In genomic region chr22:34931026-34931425, GRCh38 we compare ENCODE assay signal across 24 cellular contexts.
DNase-seq lines count a peak whose midpoint lies in the region; ATAC-seq, FAIRE-seq and TF ChIP-seq lines count a peak whose summit lies in the region.
"Had no signal": no experiment of that assay in that cellular context is flagged by ENCODE, and none has a peak within 500 bp of the region (broad histone marks: within the 10 kb centered on the region; RNA-seq: fewer than 3 reads in every experiment).

No MANE protein-coding gene starts in this region.

- no peaks in the 10 kb centered on the region for H3K36me3 Mint-ChIP-seq in mesothelial cell of epicardium
- H3K36me3 Mint-ChIP-seq: CD8-positive, alpha-beta T cell had no signal

- H3K4me1 Mint-ChIP-seq in mesothelial cell of epicardium = peaks cover 3% of the 10 kb centered on the region
- H3K4me1 Mint-ChIP-seq: B cell had no signal

- H2BK15ac ChIP-seq in IMR-90 (ENCODE audit: low read depth, low read length) = no peak overlapping the region

- H3K4me2 ChIP-seq in A549 (no peak overlapping the region), IMR-90 (ENCODE audit: low read depth, low read length) (no peak overlapping the region)
- H3K4me2 ChIP-seq: BLaER1 treated with 17β-estradiol and CSF1 and Interleukin-3, amounts not matched to agents 10 nM and 100 nM had no signal

- no peak overlapping the region for H2AFZ ChIP-seq in IMR-90 (replicated peaks; ENCODE audit: low read length, poor library complexity)

- H3K4ac ChIP-seq in IMR-90 (ENCODE audit: low read depth, low read length) = no peak overlapping the region

- WGBS in A549 (ENCODE audit: missing lambda C conversion rate) = 11% methylated on average over 4 of the region's 4 CpGs
- no CpG with 5 or more reads among the region's 4 CpGs for WGBS in IMR-90 (ENCODE audit: extremely low coverage in 2 of 2, insufficient read length in 1 of 2), 2 experiments

- no peak overlapping the region for H3K18ac ChIP-seq in IMR-90 (ENCODE audit: low read depth, low read length)

- no peak for TF ChIP-seq CTCF in A549 (IDR thresholded peaks at IDR 0.05)
- TF ChIP-seq CTCF in IMR-90 (conservative IDR thresholded peaks at IDR 0.05; ENCODE audit: low read depth, low read length) = no peak
- no peak for TF ChIP-seq CTCF in bronchial epithelial cell (IDR thresholded peaks at IDR 0.05; ENCODE audit: insufficient read depth, low read length, severe bottlenecking)
- no peak for TF ChIP-seq CTCF in mesothelial cell of epicardium (IDR thresholded peaks at IDR 0.05; ENCODE audit: unreplicated experiment)

- no peak overlapping the region for H2BK5ac ChIP-seq in IMR-90 (ENCODE audit: low read depth, low read length, poor library complexity, severe bottlenecking)

- H2AK5ac ChIP-seq in IMR-90 (ENCODE audit: low read depth, low read length) = no peak overlapping the region

- POLR2A ChIA-PET in A549 (lab: Yijun Ruan, JAX) (no interaction called here), IMR-90 (lab: Charles Lee; ENCODE audit: unreplicated experiment) (no interaction called here)

- no peak overlapping the region for H2BK20ac ChIP-seq in IMR-90 (ENCODE audit: low read depth, low read length)

- H3K27me3 ChIP-seq in IMR-90 (ENCODE audit: control insufficient read depth, insufficient read depth, low read length) (no peaks in the 10 kb centered on the region), bronchial epithelial cell (ENCODE audit: control insufficient read depth, insufficient read depth, low read length) (no peaks in the 10 kb centered on the region)
- H3K27me3 ChIP-seq: BLaER1 treated with 17β-estradiol and CSF1 and Interleukin-3, amounts not matched to agents 10 nM and 100 nM had no signal

- H3K9me3 ChIP-seq in A549 = no peaks in the 10 kb centered on the region
- peaks cover 31% of the 10 kb centered on the region for H3K9me3 ChIP-seq in IMR-90 (ENCODE audit: control insufficient read depth, insufficient read depth, low read length)
- H3K9me3 ChIP-seq: BLaER1 treated with 17β-estradiol and CSF1 and Interleukin-3, amounts not matched to agents 10 nM and 100 nM; Caco-2 had no signal

- dilution Hi-C loops in IMR-90 (cut with HindIII; ENCODE audit: low sequenced_read_pairs, unreplicated experiment) = no loop called here

- no peak overlapping the region for H3K23ac ChIP-seq in IMR-90 (ENCODE audit: low read depth, low read length)

- FAIRE-seq in A549 (lab: Jason Lieb, UNC) (no peak), bronchial epithelial cell (lab: Jason Lieb, UNC) (peak; percentile 90)
- FAIRE-seq: A204.1, D721Med, G401.6, GM12891, GM19239 had no signal

- peaks cover 9% of the 10 kb centered on the region for H3K9me3 Mint-ChIP-seq in mesothelial cell of epicardium

- ATAC-seq in A549 (no peak), IMR-90 (ENCODE audit: low read depth) (no peak), GM21381 (IDR thresholded peaks at IDR 0.05; ENCODE audit: unreplicated experiment) (no peak)
- ATAC-seq: CD8-positive, alpha-beta T cell had no signal

- CTCF ChIA-PET in A549 (lab: Yijun Ruan, JAX) (no interaction called here), IMR-90 (lab: Yijun Ruan, JAX) (interaction anchor here (0.7 kb wide), 1 partner anchor 1113 kb away, joined by 3 read pairs; no protein-coding TSS in a partner anchor)

- no peak for TF ChIP-seq POLR2A in A549 (IDR thresholded peaks at IDR 0.05; ENCODE audit: low read length)
- no peak for TF ChIP-seq POLR2A in IMR-90 (IDR thresholded peaks at IDR 0.05; ENCODE audit: low read depth, low read length)

- H4K8ac ChIP-seq in IMR-90 (ENCODE audit: low read depth in 2 of 2, low read length in 2 of 2) = no peak overlapping the region

- BruUV-seq in IMR-90 (replicated peaks; lab: Mats Ljungman, UMichigan) = no TSS peak

- H3K4me3 ChIP-seq in A549 (no peak overlapping the region), IMR-90 (ENCODE audit: insufficient read depth, low read depth, low read length) (no peak overlapping the region), bronchial epithelial cell (ENCODE audit: low read depth, low read length) (no peak overlapping the region)
- H3K4me3 ChIP-seq: BLaER1 treated with 17β-estradiol and CSF1 and Interleukin-3, amounts not matched to agents 10 nM and 100 nM had no signal

- H3K27ac ChIP-seq in A549 = no peak overlapping the region
- H3K27ac ChIP-seq in IMR-90 (ENCODE audit: insufficient read depth, low read length) = no peak overlapping the region
- H3K27ac ChIP-seq: BLaER1 treated with 17β-estradiol and CSF1 and Interleukin-3, amounts not matched to agents 10 nM and 100 nM; C4-2B had no signal

- TF ChIP-seq RAD21 in A549 (conservative IDR thresholded peaks at IDR 0.05 in 1 of 2, IDR thresholded peaks at IDR 0.05 in 1 of 2) (no peak), IMR-90 (IDR thresholded peaks at IDR 0.05; ENCODE audit: low read length) (no peak)

- no peak overlapping the region for H3K4me3 Mint-ChIP-seq in mesothelial cell of epicardium
- H3K4me3 Mint-ChIP-seq: B cell; CD4-positive, alpha-beta T cell; CD8-positive, alpha-beta T cell had no signal

- H3K27me3 Mint-ChIP-seq in mesothelial cell of epicardium (ENCODE audit: low read depth) = peaks cover 8% of the 10 kb centered on the region

- in situ Hi-C loops in IMR-90 (cut with MboI; ENCODE audit: low sequenced_read_pairs) = no loop called here

- no peak for TF ChIP-seq EP300 in A549 (IDR thresholded peaks at IDR 0.05)

- no peaks in the 10 kb centered on the region for H4K20me1 ChIP-seq in IMR-90 (ENCODE audit: insufficient read depth, low read length)
- H4K20me1 ChIP-seq: BLaER1 treated with 17β-estradiol and CSF1 and Interleukin-3, amounts not matched to agents 10 nM and 100 nM had no signal

- no peaks in the 10 kb centered on the region for H3K9me1 ChIP-seq in IMR-90 (ENCODE audit: insufficient read depth, low read length)

- DNase-seq in A549 (ENCODE audit: low read depth in 1 of 2, low spot score in 1 of 2) = no peak
- no peak for DNase-seq in IMR-90
- no peak for DNase-seq in bronchial epithelial cell (ENCODE audit: low read depth)
- DNase-seq in islet precursor cell = peak; percentile 66
- no peak for DNase-seq in foreskin melanocyte
- DNase-seq in SHP77 (lab: John Stamatoyannopoulos, UW) = no peak
- DNase-seq in mesothelial cell of epicardium (ENCODE audit: low spot score in 2 of 2, unreplicated experiment in 2 of 2) = no peak
- DNase-seq: 8988T; AML-193; Caco-2; Calu3; CD4-positive, alpha-beta T cell; CD8-positive, alpha-beta T cell; DMS79 treated with DMSO at 0.1 percent for 48 hours; GF-D8 had no signal

- H3K9ac ChIP-seq in IMR-90 (ENCODE audit: low read depth, low read length) = no peak overlapping the region
- H3K9ac ChIP-seq: BLaER1 treated with 17β-estradiol and CSF1 and Interleukin-3, amounts not matched to agents 10 nM and 100 nM had no signal

- no peaks in the 10 kb centered on the region for H3K79me1 ChIP-seq in IMR-90 (ENCODE audit: low read depth in 1 of 2, low read length in 2 of 2)

- H3K36me3 ChIP-seq in IMR-90 (ENCODE audit: control insufficient read depth, insufficient read depth, low read length) (no peaks in the 10 kb centered on the region), bronchial epithelial cell (ENCODE audit: control insufficient read depth, insufficient read depth, low read length) (no peaks in the 10 kb centered on the region)
- H3K36me3 ChIP-seq: BLaER1 treated with 17β-estradiol and CSF1 and Interleukin-3, amounts not matched to agents 10 nM and 100 nM had no signal

- H4K91ac ChIP-seq in IMR-90 (ENCODE audit: insufficient read depth, low read depth, low read length) = no peak overlapping the region

- H4K5ac ChIP-seq in IMR-90 (ENCODE audit: low read depth, low read length) = no peak overlapping the region

- H2AK9ac ChIP-seq in IMR-90 (replicated peaks; ENCODE audit: low read depth, low read length, poor library complexity) = no peak overlapping the region

- H3K4me1 ChIP-seq in A549 (no peaks in the 10 kb centered on the region), IMR-90 (ENCODE audit: control insufficient read depth, insufficient read depth, low read length) (no peaks in the 10 kb centered on the region)
- H3K4me1 ChIP-seq: BLaER1 treated with 17β-estradiol and CSF1 and Interleukin-3, amounts not matched to agents 10 nM and 100 nM; Caco-2 had no signal

- H2BK120ac ChIP-seq in IMR-90 (ENCODE audit: low read depth, low read length) = no peak overlapping the region

- no peak overlapping the region for H3K14ac ChIP-seq in IMR-90 (replicated peaks; ENCODE audit: low read depth, low read length)

- H3K27ac Mint-ChIP-seq in mesothelial cell of epicardium = no peak overlapping the region
- H3K27ac Mint-ChIP-seq: B cell; CD4-positive, alpha-beta T cell; CD8-positive, alpha-beta T cell had no signal

- H3K56ac ChIP-seq in IMR-90 (ENCODE audit: extremely low read depth, insufficient read depth, low read length) = no peak overlapping the region

- intact Hi-C loops in IMR-90 (cut with micrococcal nuclease) = no loop called here

TF ChIP-seq in A549, 52 proteins besides CTCF, POLR2A, EP300 and RAD21:
- TF ChIP-seq MAFK (IDR thresholded peaks at IDR 0.05; ENCODE audit: partially characterized antibody) (peak; percentile 85), NFE2L2 (conservative IDR thresholded peaks at IDR 0.05; ENCODE audit: low read length) (no peak)

TF ChIP-seq in IMR-90, 13 proteins besides CTCF, POLR2A, EP300 and RAD21:
- TF ChIP-seq MAFK (IDR thresholded peaks at IDR 0.05; ENCODE audit: low read depth, low read length) (peak; percentile 90), FOS (IDR thresholded peaks at IDR 0.05; ENCODE audit: low read depth, low read length) (no peak)
